ENCODE assay signal across 1 cellular context in the genomic region with DNA sequence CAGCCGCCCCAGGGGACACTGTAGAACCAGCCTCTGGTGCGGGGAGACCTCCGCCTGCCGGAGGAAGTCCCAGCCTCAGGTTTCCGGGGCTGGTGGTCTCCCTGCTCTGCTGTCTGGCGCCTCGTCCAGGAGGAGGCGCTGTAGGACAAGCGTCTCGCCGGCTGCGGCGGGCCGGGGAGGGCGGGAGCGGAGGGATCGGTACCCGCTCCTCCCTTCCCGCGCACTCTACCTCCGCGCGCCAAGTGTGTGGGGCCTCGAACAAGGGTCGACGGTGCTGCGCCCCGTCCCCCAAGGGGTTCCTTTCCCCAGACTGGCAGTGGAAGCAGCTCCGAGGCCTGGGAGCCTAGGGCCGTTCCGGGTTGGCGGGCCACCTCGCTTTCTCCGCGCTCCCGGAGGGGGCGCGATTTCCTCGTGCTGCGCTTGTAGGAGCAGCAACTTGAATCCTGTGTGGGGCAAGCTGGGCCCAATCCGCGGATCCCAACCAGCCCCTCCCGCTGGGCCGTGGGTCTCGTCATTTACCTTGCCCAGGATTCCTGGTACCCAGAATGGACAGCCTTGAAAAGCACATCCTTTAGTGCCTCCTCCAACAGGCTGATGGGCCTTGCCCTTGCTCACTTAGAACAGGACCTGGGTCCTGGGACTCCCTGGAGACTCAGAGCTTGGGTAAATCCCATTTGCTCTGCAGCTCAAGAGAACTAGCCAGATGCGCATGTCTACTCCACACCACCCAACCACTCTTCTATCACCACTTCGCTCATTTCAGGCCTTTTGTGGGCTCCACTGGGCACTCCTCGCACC.
TF ChIP-seq lines count a peak whose summit lies in the region.

No MANE protein-coding gene starts in this region.

TF ChIP-seq in HepG2, 621 proteins besides CTCF, POLR2A, EP300 and RAD21 (continued from another document and continues in another):
- TF ChIP-seq, protein P1, sequence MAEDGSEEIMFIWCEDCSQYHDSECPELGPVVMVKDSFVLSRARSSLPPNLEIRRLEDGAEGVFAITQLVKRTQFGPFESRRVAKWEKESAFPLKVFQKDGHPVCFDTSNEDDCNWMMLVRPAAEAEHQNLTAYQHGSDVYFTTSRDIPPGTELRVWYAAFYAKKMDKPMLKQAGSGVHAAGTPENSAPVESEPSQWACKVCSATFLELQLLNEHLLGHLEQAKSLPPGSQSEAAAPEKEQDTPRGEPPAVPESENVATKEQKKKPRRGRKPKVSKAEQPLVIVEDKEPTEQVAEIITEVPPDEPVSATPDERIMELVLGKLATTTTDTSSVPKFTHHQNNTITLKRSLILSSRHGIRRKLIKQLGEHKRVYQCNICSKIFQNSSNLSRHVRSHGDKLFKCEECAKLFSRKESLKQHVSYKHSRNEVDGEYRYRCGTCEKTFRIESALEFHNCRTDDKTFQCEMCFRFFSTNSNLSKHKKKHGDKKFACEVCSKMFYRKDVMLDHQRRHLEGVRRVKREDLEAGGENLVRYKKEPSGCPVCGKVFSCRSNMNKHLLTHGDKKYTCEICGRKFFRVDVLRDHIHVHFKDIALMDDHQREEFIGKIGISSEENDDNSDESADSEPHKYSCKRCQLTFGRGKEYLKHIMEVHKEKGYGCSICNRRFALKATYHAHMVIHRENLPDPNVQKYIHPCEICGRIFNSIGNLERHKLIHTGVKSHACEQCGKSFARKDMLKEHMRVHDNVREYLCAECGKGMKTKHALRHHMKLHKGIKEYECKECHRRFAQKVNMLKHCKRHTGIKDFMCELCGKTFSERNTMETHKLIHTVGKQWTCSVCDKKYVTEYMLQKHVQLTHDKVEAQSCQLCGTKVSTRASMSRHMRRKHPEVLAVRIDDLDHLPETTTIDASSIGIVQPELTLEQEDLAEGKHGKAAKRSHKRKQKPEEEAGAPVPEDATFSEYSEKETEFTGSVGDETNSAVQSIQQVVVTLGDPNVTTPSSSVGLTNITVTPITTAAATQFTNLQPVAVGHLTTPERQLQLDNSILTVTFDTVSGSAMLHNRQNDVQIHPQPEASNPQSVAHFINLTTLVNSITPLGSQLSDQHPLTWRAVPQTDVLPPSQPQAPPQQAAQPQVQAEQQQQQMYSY (CRISPR knock-in tag; IDR thresholded peaks at IDR 0.05): no peak
- TF ChIP-seq MTERF4 (CRISPR knock-in tag; IDR thresholded peaks at IDR 0.05): peak; percentile 86
- peak; percentile 83 for TF ChIP-seq ZNF556 (CRISPR knock-in tag; IDR thresholded peaks at IDR 0.05; ENCODE audit: borderline replicate concordance)
- no peak for TF ChIP-seq LCORL (IDR thresholded peaks at IDR 0.05)
- TF ChIP-seq LCORL (CRISPR knock-in tag; IDR thresholded peaks at IDR 0.05): peak; percentile 45; the same call in 1 of the 2 replicates
- TF ChIP-seq SSRP1 (CRISPR knock-in tag; IDR thresholded peaks at IDR 0.05): no peak
- TF ChIP-seq RNF2 (conservative IDR thresholded peaks at IDR 0.05; ENCODE audit: low read depth): peak; percentile 94
- TF ChIP-seq ZKSCAN5 (CRISPR knock-in tag; IDR thresholded peaks at IDR 0.05): no peak
- TF ChIP-seq FOXO1 (CRISPR knock-in tag; IDR thresholded peaks at IDR 0.05): peak; percentile 59; the same call in 1 of the 2 replicates
- TF ChIP-seq RXRA (CRISPR knock-in tag; IDR thresholded peaks at IDR 0.05): peak; percentile 73
- TF ChIP-seq MBNL3 (CRISPR knock-in tag; conservative IDR thresholded peaks at IDR 0.05): no peak
- peak; percentile 8; the same call in 1 of the 2 replicates for TF ChIP-seq ZSCAN5A (CRISPR knock-in tag; IDR thresholded peaks at IDR 0.05; ENCODE audit: borderline replicate concordance)
- TF ChIP-seq ZNF781 (CRISPR knock-in tag; IDR thresholded peaks at IDR 0.05; ENCODE audit: borderline replicate concordance, not compliant biosample characterization): no peak
- TF ChIP-seq ZNF883 (CRISPR knock-in tag; IDR thresholded peaks at IDR 0.05; ENCODE audit: not compliant biosample characterization): peak; percentile 84
- TF ChIP-seq ARNT (IDR thresholded peaks at IDR 0.05): no peak
- TF ChIP-seq ZMYM4 (CRISPR knock-in tag; IDR thresholded peaks at IDR 0.05): peak; percentile 80; the same call in 1 of the 2 replicates
- TF ChIP-seq, protein P2, sequence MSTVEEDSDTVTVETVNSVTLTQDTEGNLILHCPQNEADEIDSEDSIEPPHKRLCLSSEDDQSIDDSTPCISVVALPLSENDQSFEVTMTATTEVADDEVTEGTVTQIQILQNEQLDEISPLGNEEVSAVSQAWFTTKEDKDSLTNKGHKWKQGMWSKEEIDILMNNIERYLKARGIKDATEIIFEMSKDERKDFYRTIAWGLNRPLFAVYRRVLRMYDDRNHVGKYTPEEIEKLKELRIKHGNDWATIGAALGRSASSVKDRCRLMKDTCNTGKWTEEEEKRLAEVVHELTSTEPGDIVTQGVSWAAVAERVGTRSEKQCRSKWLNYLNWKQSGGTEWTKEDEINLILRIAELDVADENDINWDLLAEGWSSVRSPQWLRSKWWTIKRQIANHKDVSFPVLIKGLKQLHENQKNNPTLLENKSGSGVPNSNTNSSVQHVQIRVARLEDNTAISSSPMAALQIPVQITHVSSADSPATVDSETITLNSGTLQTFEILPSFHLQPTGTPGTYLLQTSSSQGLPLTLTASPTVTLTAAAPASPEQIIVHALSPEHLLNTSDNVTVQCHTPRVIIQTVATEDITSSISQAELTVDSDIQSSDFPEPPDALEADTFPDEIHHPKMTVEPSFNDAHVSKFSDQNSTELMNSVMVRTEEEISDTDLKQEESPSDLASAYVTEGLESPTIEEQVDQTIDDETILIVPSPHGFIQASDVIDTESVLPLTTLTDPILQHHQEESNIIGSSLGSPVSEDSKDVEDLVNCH (CRISPR knock-in tag; IDR thresholded peaks at IDR 0.05): no peak
- TF ChIP-seq MZF1 (CRISPR knock-in tag; IDR thresholded peaks at IDR 0.05; ENCODE audit: borderline replicate concordance): no peak
- peak; percentile 84; the same call in 1 of the 2 replicates for TF ChIP-seq IKZF5 (CRISPR knock-in tag; IDR thresholded peaks at IDR 0.05)
- TF ChIP-seq ZSCAN29 (CRISPR knock-in tag; conservative IDR thresholded peaks at IDR 0.05): peak; percentile 58; the same call in 1 of the 2 replicates
- TF ChIP-seq HNRNPH1 (optimal IDR thresholded peaks at IDR 0.05; ENCODE audit: low read depth, low read length): no peak
- TF ChIP-seq SMAD1 (CRISPR knock-in tag; IDR thresholded peaks at IDR 0.05; ENCODE audit: borderline replicate concordance, low read depth): peak; percentile 92; the same call in 1 of the 2 replicates
- peak; percentile 77; the same call in 1 of the 2 replicates for TF ChIP-seq ETV6 (CRISPR knock-in tag; conservative IDR thresholded peaks at IDR 0.05)
- no peak for TF ChIP-seq ZNF629 (CRISPR knock-in tag; conservative IDR thresholded peaks at IDR 0.05)
- TF ChIP-seq FOXC1 (CRISPR knock-in tag; IDR thresholded peaks at IDR 0.05; ENCODE audit: borderline replicate concordance): peak; percentile 92
- no peak for TF ChIP-seq ZNF367 (CRISPR knock-in tag; IDR thresholded peaks at IDR 0.05; ENCODE audit: borderline replicate concordance)
- TF ChIP-seq ZNF225 (CRISPR knock-in tag; IDR thresholded peaks at IDR 0.05): peak; percentile 65
- TF ChIP-seq, protein P3, sequence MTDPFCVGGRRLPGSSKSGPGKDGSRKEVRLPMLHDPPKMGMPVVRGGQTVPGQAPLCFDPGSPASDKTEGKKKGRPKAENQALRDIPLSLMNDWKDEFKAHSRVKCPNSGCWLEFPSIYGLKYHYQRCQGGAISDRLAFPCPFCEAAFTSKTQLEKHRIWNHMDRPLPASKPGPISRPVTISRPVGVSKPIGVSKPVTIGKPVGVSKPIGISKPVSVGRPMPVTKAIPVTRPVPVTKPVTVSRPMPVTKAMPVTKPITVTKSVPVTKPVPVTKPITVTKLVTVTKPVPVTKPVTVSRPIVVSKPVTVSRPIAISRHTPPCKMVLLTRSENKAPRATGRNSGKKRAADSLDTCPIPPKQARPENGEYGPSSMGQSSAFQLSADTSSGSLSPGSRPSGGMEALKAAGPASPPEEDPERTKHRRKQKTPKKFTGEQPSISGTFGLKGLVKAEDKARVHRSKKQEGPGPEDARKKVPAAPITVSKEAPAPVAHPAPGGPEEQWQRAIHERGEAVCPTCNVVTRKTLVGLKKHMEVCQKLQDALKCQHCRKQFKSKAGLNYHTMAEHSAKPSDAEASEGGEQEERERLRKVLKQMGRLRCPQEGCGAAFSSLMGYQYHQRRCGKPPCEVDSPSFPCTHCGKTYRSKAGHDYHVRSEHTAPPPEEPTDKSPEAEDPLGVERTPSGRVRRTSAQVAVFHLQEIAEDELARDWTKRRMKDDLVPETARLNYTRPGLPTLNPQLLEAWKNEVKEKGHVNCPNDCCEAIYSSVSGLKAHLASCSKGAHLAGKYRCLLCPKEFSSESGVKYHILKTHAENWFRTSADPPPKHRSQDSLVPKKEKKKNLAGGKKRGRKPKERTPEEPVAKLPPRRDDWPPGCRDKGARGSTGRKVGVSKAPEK (CRISPR knock-in tag; IDR thresholded peaks at IDR 0.05; ENCODE audit: borderline replicate concordance): no peak
- TF ChIP-seq, protein P4, sequence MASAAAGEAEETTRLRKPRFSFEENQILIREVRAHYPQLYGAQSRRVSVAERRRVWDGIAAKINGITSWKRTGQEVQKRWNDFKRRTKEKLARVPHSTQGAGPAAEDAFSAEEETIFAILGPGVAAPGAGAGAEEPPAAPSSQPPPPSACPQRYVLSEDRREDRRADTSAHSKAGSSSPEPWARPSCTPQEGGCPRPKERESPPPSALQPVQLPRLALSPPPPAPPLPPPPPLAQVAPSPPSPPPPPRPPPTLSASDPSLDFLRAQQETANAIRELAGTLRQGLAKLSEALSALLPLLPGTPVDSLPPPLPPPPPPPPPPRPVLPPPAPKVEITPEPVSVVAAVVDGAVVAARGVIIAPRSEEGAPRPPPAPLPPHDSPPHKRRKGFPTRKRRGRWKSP (CRISPR knock-in tag; IDR thresholded peaks at IDR 0.05): peak; percentile 65; the same call in 1 of the 2 replicates
- TF ChIP-seq NR2F6 (IDR thresholded peaks at IDR 0.05): no peak
- peak; percentile 51; the same call in 1 of the 2 replicates for TF ChIP-seq NR2F6 (CRISPR knock-in tag; IDR thresholded peaks at IDR 0.05)
- TF ChIP-seq SAFB2 (CRISPR knock-in tag; IDR thresholded peaks at IDR 0.05; ENCODE audit: borderline replicate concordance, low read depth): 0 out of 2 replicates have a peak, but pooled peaks have one; percentile 32
- TF ChIP-seq ZNF382 (CRISPR knock-in tag; IDR thresholded peaks at IDR 0.05; ENCODE audit: borderline replicate concordance): no peak
- no peak for TF ChIP-seq MAFF (IDR thresholded peaks at IDR 0.05; ENCODE audit: low read depth, low read length)
- TF ChIP-seq ZNF501 (CRISPR knock-in tag; IDR thresholded peaks at IDR 0.05): peak; percentile 79; the same call in 1 of the 2 replicates
- TF ChIP-seq GTF2F1 (IDR thresholded peaks at IDR 0.05; ENCODE audit: low read length): no peak
- no peak for TF ChIP-seq CREB1 (IDR thresholded peaks at IDR 0.05)
- no peak for TF ChIP-seq CREB1 (CRISPR knock-in tag; IDR thresholded peaks at IDR 0.05)
- no peak for TF ChIP-seq NCOA5 (CRISPR knock-in tag; IDR thresholded peaks at IDR 0.05)
- 0 out of 2 replicates have a peak, but pooled peaks have one; percentile 43 for TF ChIP-seq ZFP41 (CRISPR knock-in tag; IDR thresholded peaks at IDR 0.05; ENCODE audit: borderline replicate concordance)
- peak; percentile 62 for TF ChIP-seq GATAD2A (CRISPR knock-in tag; IDR thresholded peaks at IDR 0.05)
- TF ChIP-seq EED (CRISPR knock-in tag; IDR thresholded peaks at IDR 0.05): peak; percentile 97
- TF ChIP-seq AHR (CRISPR knock-in tag; IDR thresholded peaks at IDR 0.05): peak; percentile 83; the same call in 1 of the 2 replicates
- TF ChIP-seq ZNF644 (CRISPR knock-in tag; IDR thresholded peaks at IDR 0.05; ENCODE audit: low read depth): no peak
- peak; percentile 75 for TF ChIP-seq ELF1 (CRISPR knock-in tag; IDR thresholded peaks at IDR 0.05)
- TF ChIP-seq ZSCAN30 (CRISPR knock-in tag; IDR thresholded peaks at IDR 0.05): no peak
- no peak for TF ChIP-seq ZNF75D (CRISPR knock-in tag; IDR thresholded peaks at IDR 0.05; ENCODE audit: borderline replicate concordance)
- TF ChIP-seq, protein P5, sequence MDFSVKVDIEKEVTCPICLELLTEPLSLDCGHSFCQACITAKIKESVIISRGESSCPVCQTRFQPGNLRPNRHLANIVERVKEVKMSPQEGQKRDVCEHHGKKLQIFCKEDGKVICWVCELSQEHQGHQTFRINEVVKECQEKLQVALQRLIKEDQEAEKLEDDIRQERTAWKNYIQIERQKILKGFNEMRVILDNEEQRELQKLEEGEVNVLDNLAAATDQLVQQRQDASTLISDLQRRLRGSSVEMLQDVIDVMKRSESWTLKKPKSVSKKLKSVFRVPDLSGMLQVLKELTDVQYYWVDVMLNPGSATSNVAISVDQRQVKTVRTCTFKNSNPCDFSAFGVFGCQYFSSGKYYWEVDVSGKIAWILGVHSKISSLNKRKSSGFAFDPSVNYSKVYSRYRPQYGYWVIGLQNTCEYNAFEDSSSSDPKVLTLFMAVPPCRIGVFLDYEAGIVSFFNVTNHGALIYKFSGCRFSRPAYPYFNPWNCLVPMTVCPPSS (IDR thresholded peaks at IDR 0.05): no peak
- TF ChIP-seq HNRNPUL1 (IDR thresholded peaks at IDR 0.05; ENCODE audit: low read depth, low read length): no peak
- TF ChIP-seq KDM1A (CRISPR knock-in tag; IDR thresholded peaks at IDR 0.05): no peak
- peak; percentile 88; the same call in 1 of the 2 replicates for TF ChIP-seq ARHGAP35 (CRISPR knock-in tag; IDR thresholded peaks at IDR 0.05; ENCODE audit: borderline replicate concordance)
